In the genomic region with DNA sequence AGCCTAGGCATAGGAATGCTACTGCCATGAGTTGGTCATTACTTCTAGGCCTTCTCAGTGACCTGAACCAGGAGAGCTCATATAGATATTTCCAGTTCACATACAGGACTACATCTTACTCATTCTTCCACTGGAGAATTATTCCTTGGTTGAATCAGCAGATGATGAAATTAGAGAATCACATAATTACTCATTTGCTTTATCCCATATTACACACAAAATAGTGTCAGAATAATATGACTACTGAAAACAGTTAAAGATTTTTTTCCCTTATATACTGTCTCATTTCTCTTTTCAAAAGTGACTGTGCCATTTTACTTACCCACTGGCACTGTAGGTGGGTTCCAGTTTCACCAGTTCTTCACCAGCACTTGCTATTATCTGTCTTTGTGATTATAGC, we compare ENCODE assay signal across 24 cellular contexts. TPM values are rescaled to one million over a fixed set of nuclear protein-coding genes. Genes with fewer than 3 reads are reported as not detected.
DNase-seq lines count a peak whose midpoint lies in the region; ATAC-seq and TF ChIP-seq lines count a peak whose summit lies in the region.
"Had no signal": no experiment of that assay in that cellular context is flagged by ENCODE, and none has a peak within 500 bp of the region (broad histone marks: within the 10 kb centered on the region; RNA-seq: fewer than 3 reads in every experiment).

No MANE protein-coding gene starts in this region.

- H3K9me3 Mint-ChIP-seq in activated T-cell treated with anti-CD3 and anti-CD28 coated beads, Interleukin-2, amount 50 U/mL, for 72 hours: peaks cover 2 to 3% of the 10 kb centered on the region in 2 donors
- H3K9me3 Mint-ChIP-seq in activated CD8-positive, alpha-beta T cell treated with anti-CD3 and anti-CD28 coated beads for 36 hours: no peaks in the 10 kb centered on the region
- H3K9me3 Mint-ChIP-seq in type B pancreatic cell: no peaks in the 10 kb centered on the region
- H3K9me3 Mint-ChIP-seq: effector memory CD8-positive, alpha-beta T cell; GM23338; naive thymus-derived CD4-positive, alpha-beta T cell; stimulated activated naive B cell treated with anti-CD40 and anti-IgM and Interleukin-4, amounts not matched to agents 10 μg/mL and 1 μg/mL and 100 μg/mL, for 72 hours had no signal

- peak overlapping the region; percentile 96 for H3K27ac Mint-ChIP-seq in activated T-cell treated with anti-CD3 and anti-CD28 coated beads, Interleukin-2, amount 50 U/mL, for 72 hours
- peak overlapping the region; percentile 78 for H3K27ac Mint-ChIP-seq in activated CD8-positive, alpha-beta T cell treated with anti-CD3 and anti-CD28 coated beads for 36 hours
- H3K27ac Mint-ChIP-seq in type B pancreatic cell: no peak overlapping the region
- H3K27ac Mint-ChIP-seq: GM23338; stimulated activated naive B cell treated with anti-CD40 and anti-IgM and Interleukin-4, amounts not matched to agents 10 μg/mL and 1 μg/mL and 100 μg/mL, for 72 hours had no signal

- no peak overlapping the region for H3K4me3 ChIP-seq in HEK293 (ENCODE audit: low read depth, low read length)
- no peak overlapping the region for H3K4me3 ChIP-seq in fibroblast of mammary gland (ENCODE audit: control insufficient read depth, low read depth, low read length)
- no peak overlapping the region for H3K4me3 ChIP-seq in gastroesophageal sphincter
- H3K4me3 ChIP-seq: BLaER1, GM23338, Peyer's patch, right lobe of liver, thyroid gland had no signal

- TF ChIP-seq POLR2A in gastroesophageal sphincter (IDR thresholded peaks at IDR 0.05): no peak

- peak; percentile 91 to 94 for ATAC-seq in activated T-cell treated with anti-CD3 and anti-CD28 coated beads, Interleukin-2, amount 50 U/mL, for 72 hours (replicated peaks in 1 of 2)
- ATAC-seq in activated CD8-positive, alpha-beta T cell treated with anti-CD3 and anti-CD28 coated beads for 36 hours: peak; percentile 60
- no peak for ATAC-seq in gastroesophageal sphincter
- ATAC-seq: effector memory CD8-positive, alpha-beta T cell; GM23338; left cardiac atrium; naive thymus-derived CD4-positive, alpha-beta T cell; right lobe of liver had no signal

- POLR2A ChIA-PET in HEK293 (lab: Yijun Ruan, JAX): no interaction called here
- POLR2A ChIA-PET in activated CD8-positive, alpha-beta T cell treated with anti-CD3 and anti-CD28 coated beads for 36 hours (lab: Charles Lee): no interaction called here

- intact Hi-C loops in activated CD8-positive, alpha-beta T cell treated with anti-CD3 and anti-CD28 coated beads for 36 hours (cut with micrococcal nuclease): no loop called here

- peak overlapping the region; percentile 25 to 63 for H3K4me3 Mint-ChIP-seq in activated T-cell treated with anti-CD3 and anti-CD28 coated beads, Interleukin-2, amount 50 U/mL, for 72 hours
- H3K4me3 Mint-ChIP-seq in activated CD8-positive, alpha-beta T cell treated with anti-CD3 and anti-CD28 coated beads for 36 hours: no peak overlapping the region
- no peak overlapping the region for H3K4me3 Mint-ChIP-seq in type B pancreatic cell
- H3K4me3 Mint-ChIP-seq: effector memory CD8-positive, alpha-beta T cell; GM23338; naive thymus-derived CD4-positive, alpha-beta T cell; stimulated activated naive B cell treated with anti-CD40 and anti-IgM and Interleukin-4, amounts not matched to agents 10 μg/mL and 1 μg/mL and 100 μg/mL, for 72 hours had no signal

- CTCF ChIA-PET in HEK293 (lab: Yijun Ruan, JAX): no interaction called here
- CTCF ChIA-PET in activated CD8-positive, alpha-beta T cell treated with anti-CD3 and anti-CD28 coated beads for 36 hours (lab: Charles Lee): interaction anchor here (1.2 kb wide), 2 partner anchors 15 to 18 kb away, joined by 3 to 4 read pairs; no protein-coding TSS in a partner anchor

- H3K9me3 ChIP-seq in HEK293 (ENCODE audit: control insufficient read depth, insufficient read depth, low read depth, low read length): no peaks in the 10 kb centered on the region
- H3K9me3 ChIP-seq in gastroesophageal sphincter: no peaks in the 10 kb centered on the region
- H3K9me3 ChIP-seq: BLaER1, Caco-2, Peyer's patch, right lobe of liver, thyroid gland had no signal

- peaks cover 26 to 69% of the 10 kb centered on the region in 2 donors for H3K36me3 Mint-ChIP-seq in activated T-cell treated with anti-CD3 and anti-CD28 coated beads, Interleukin-2, amount 50 U/mL, for 72 hours (ENCODE audit: insufficient read depth in 2 of 2)
- H3K36me3 Mint-ChIP-seq in activated CD8-positive, alpha-beta T cell treated with anti-CD3 and anti-CD28 coated beads for 36 hours (ENCODE audit: low read depth): peaks cover 72% of the 10 kb centered on the region
- peaks cover 46% of the 10 kb centered on the region for H3K36me3 Mint-ChIP-seq in type B pancreatic cell

- H3K27ac ChIP-seq in HEK293 (ENCODE audit: extremely low read depth, low read depth, low read length) (no peak overlapping the region), gastroesophageal sphincter (no peak overlapping the region)
- H3K27ac ChIP-seq: BLaER1, parathyroid adenoma, Peyer's patch, right lobe of liver, thyroid gland, VCaP had no signal

- no peaks in the 10 kb centered on the region for H3K27me3 Mint-ChIP-seq in activated T-cell treated with anti-CD3 and anti-CD28 coated beads, Interleukin-2, amount 50 U/mL, for 72 hours (ENCODE audit: low read depth)
- no peaks in the 10 kb centered on the region for H3K27me3 Mint-ChIP-seq in activated CD8-positive, alpha-beta T cell treated with anti-CD3 and anti-CD28 coated beads for 36 hours
- no peaks in the 10 kb centered on the region for H3K27me3 Mint-ChIP-seq in type B pancreatic cell
- H3K27me3 Mint-ChIP-seq: effector memory CD8-positive, alpha-beta T cell; naive thymus-derived CD4-positive, alpha-beta T cell; stimulated activated naive B cell treated with anti-CD40 and anti-IgM and Interleukin-4, amounts not matched to agents 10 μg/mL and 1 μg/mL and 100 μg/mL, for 72 hours had no signal

- H3K4me1 ChIP-seq in HEK293 (ENCODE audit: control insufficient read depth, insufficient read depth, low read length) (no peaks in the 10 kb centered on the region), gastroesophageal sphincter (no peaks in the 10 kb centered on the region)
- H3K4me1 ChIP-seq: BLaER1, Caco-2, parathyroid adenoma, Peyer's patch, right lobe of liver, thyroid gland had no signal

- peaks cover 38% of the 10 kb centered on the region for H3K4me1 Mint-ChIP-seq in activated T-cell treated with anti-CD3 and anti-CD28 coated beads, Interleukin-2, amount 50 U/mL, for 72 hours (ENCODE audit: low read depth)
- H3K4me1 Mint-ChIP-seq in activated CD8-positive, alpha-beta T cell treated with anti-CD3 and anti-CD28 coated beads for 36 hours (ENCODE audit: low read depth): peaks cover 14% of the 10 kb centered on the region
- no peaks in the 10 kb centered on the region for H3K4me1 Mint-ChIP-seq in type B pancreatic cell (ENCODE audit: unreplicated experiment)
- H3K4me1 Mint-ChIP-seq: GM23338 had no signal

- no peaks in the 10 kb centered on the region for H3K27me3 ChIP-seq in gastroesophageal sphincter
- H3K27me3 ChIP-seq: BLaER1, Peyer's patch, right lobe of liver, thyroid gland had no signal

- H3K36me3 ChIP-seq in HEK293 (ENCODE audit: control insufficient read depth in 2 of 2, insufficient read depth in 1 of 2, low read length in 2 of 2) (peaks cover 65 to 91% of the 10 kb centered on the region in 2 experiments), gastroesophageal sphincter (peaks cover 17 to 100% of the 10 kb centered on the region in 2 donors)

- TF ChIP-seq CTCF in HEK293 (tag by site-specific recombination; IDR thresholded peaks at IDR 0.05): no peak
- TF ChIP-seq CTCF in activated CD8-positive, alpha-beta T cell treated with anti-CD3 and anti-CD28 coated beads for 36 hours (IDR thresholded peaks at IDR 0.05): no peak
- TF ChIP-seq CTCF in fibroblast of mammary gland (conservative IDR thresholded peaks at IDR 0.05; ENCODE audit: control insufficient read depth, insufficient read depth, low read depth, low read length): no peak
- TF ChIP-seq CTCF in type B pancreatic cell (conservative IDR thresholded peaks at IDR 0.05): no peak
- TF ChIP-seq CTCF in gastroesophageal sphincter (IDR thresholded peaks at IDR 0.05): no peak

- no peak for TF ChIP-seq EP300 in gastroesophageal sphincter (IDR thresholded peaks at IDR 0.05)

- DNase-seq in activated T-cell treated with anti-CD3 and anti-CD28 coated beads, Interleukin-2, amount 50 U/mL, for 72 hours: peak in 1 of 2 donors; percentile 16
- no peak for DNase-seq in activated T-cell treated with anti-CD3 and anti-CD28 coated beads, Interleukin-2, amount 50 U/mL, for 48 hours
- DNase-seq in activated CD8-positive, alpha-beta T cell treated with anti-CD3 and anti-CD28 coated beads for 36 hours: no peak
- DNase-seq in fibroblast of mammary gland (ENCODE audit: low read depth): peak; percentile 4
- no peak for DNase-seq in type B pancreatic cell (ENCODE audit: extremely low spot score, unreplicated experiment)
- DNase-seq in NCI-H510A treated with DMSO at 0.1 percent for 48 hours (lab: John Stamatoyannopoulos, UW): no peak
- DNase-seq: Caco-2; effector memory CD8-positive, alpha-beta T cell; glutamatergic neuron; left cardiac atrium; naive thymus-derived CD4-positive, alpha-beta T cell; NCI-H1092 treated with DMSO at 0.1 percent for 48 hours; NCI-H2029 treated with DMSO at 0.1 percent for 48 hours; NK-92 treated with Interleukin-12 subunit alpha and Interleukin-12 subunit beta, amount 100 ng/mL, for 24 hours; Peyer's patch; right lobe of liver; stimulated activated naive B cell treated with anti-CD40 and anti-IgM and Interleukin-4, amounts not matched to agents 10 μg/mL and 1 μg/mL and 100 μg/mL, for 72 hours; thyroid gland had no signal

TF ChIP-seq in HEK293, 187 proteins besides CTCF, POLR2A, EP300 and RAD21:
- TF ChIP-seq ZNF184 (tag by site-specific recombination; IDR thresholded peaks at IDR 0.05): peak; percentile 88
- TF ChIP-seq FEZF1 (tag by site-specific recombination; IDR thresholded peaks at IDR 0.05): no peak
TF ChIP-seq in HEK293: peak in this region for 1.

RNA-seq across cellular contexts. Expression of gene BMS1, which starts 18.5 kb away (rescaled TPM):
- 10 to 100 TPM; 14.3 to 14.5 TPM for total RNA-seq in activated T-cell treated with anti-CD3 and anti-CD28 coated beads, Interleukin-2, amount 50 U/mL, for 72 hours
- 10 to 100 TPM; 27.6 to 28.1 TPM for total RNA-seq in activated CD8-positive, alpha-beta T cell treated with anti-CD3 and anti-CD28 coated beads for 36 hours
- total RNA-seq in type B pancreatic cell (ENCODE audit: low replicate concordance) (20.9 and 21.8 TPM in 2 replicates), gastroesophageal sphincter (10 to 100 TPM; 15.5 to 18.8 (median 18.3) TPM)

Comparison
In these comparisons a context has a peak if more than half of its experiments do, and no peak if none do; other contexts are left out.
1. H3K4me3 Mint-ChIP-seq: peak in activated T-cell treated with anti-CD3 and anti-CD28 coated beads, Interleukin-2, amount 50 U/mL, for 72 hours (2 of 2); none in activated CD8-positive, alpha-beta T cell treated with anti-CD3 and anti-CD28 coated beads for 36 hours (single experiment) and type B pancreatic cell (single experiment).